ENCODE assay signal across 31 cellular contexts in genomic region chr1:30680429-30680828, GRCh38. TPM values are rescaled to one million over a fixed set of nuclear protein-coding genes. Genes with fewer than 3 reads are reported as not detected.
"Had no signal": no experiment of that assay in that cellular context is flagged by ENCODE, and none has a peak within 500 bp of the region (broad histone marks: within the 10 kb centered on the region; RNA-seq: fewer than 3 reads in every experiment).

No MANE protein-coding gene starts in this region.

- DNase-seq: activated CD4-positive, alpha-beta memory T cell treated with anti-CD3 and anti-CD28 coated beads, Interleukin-2, amount 10 ng/mL, durations not matched to agents 7 days and 5 days; activated CD4-positive, alpha-beta T cell treated with anti-CD3 and anti-CD28 coated beads, Interleukin-2, amount 10 ng/mL, durations not matched to agents 24 days and 14 days; activated CD8-positive, alpha-beta memory T cell treated with anti-CD3 and anti-CD28 coated beads, Interleukin-2, amount 50 U/mL, for 48 hours; activated T-cell treated with anti-CD3 and anti-CD28 coated beads, Interleukin-2, amount 50 U/mL, for 24 hours; anterior cingulate cortex; colonic mucosa; effector CD8-positive, alpha-beta T cell; glutamatergic neuron; islet precursor cell; lower lobe of right lung; mesenchymal stem cell; natural killer cell; stimulated activated CD4-positive, alpha-beta T cell treated with anti-CD3 and anti-CD28 coated beads, Interleukin-1b, Interleukin-23, amount 100 ng/mL, for 48 hours; stimulated activated CD4-positive, alpha-beta T cell treated with anti-CD3 and anti-CD28 coated beads, Interleukin-4, amount 100 ng/mL, for 4 hours; stimulated activated CD8-positive, alpha-beta memory T cell treated with anti-CD3 and anti-CD28 coated beads, Interleukin-4, amount 100 ng/mL, for 48 hours; substantia nigra; T-helper 9 cell had no signal

- H3K27ac ChIP-seq: colonic mucosa, hepatocyte, lower lobe of right lung, neural progenitor cell, right lobe of liver, skin epidermis, VCaP had no signal

- H3K4me1 ChIP-seq: colonic mucosa, neural progenitor cell had no signal

- ATAC-seq: activated CD4-positive, CD25-positive, alpha-beta regulatory T cell treated with anti-CD3 and anti-CD28 coated beads, Interleukin-2, amount 50 U/mL, for 24 hours; left colon; lower lobe of right lung; natural killer cell; right lobe of liver; stimulated activated memory B cell treated with anti-CD40 and anti-IgM and Interleukin-4, amounts not matched to agents 10 μg/mL and 1 μg/mL and 100 μg/mL, for 72 hours; stimulated activated naive CD8-positive, alpha-beta T cell treated with anti-CD3 and anti-CD28 coated beads, Interleukin-15, amount 100 ng/mL, for 72 hours had no signal

- H3K36me3 Mint-ChIP-seq: natural killer cell; neural progenitor cell; stimulated activated memory B cell treated with anti-CD40 and anti-IgM and Interleukin-4, amounts not matched to agents 10 μg/mL and 1 μg/mL and 100 μg/mL, for 72 hours; type B pancreatic cell had no signal

- H3K9me3 ChIP-seq: colonic mucosa, right lobe of liver had no signal

- H3K27me3 ChIP-seq: right lobe of liver had no signal

- H3K4me3 ChIP-seq: colonic mucosa, hepatocyte, lower lobe of right lung, neural progenitor cell, right lobe of liver, skin epidermis had no signal

- H3K4me1 Mint-ChIP-seq: activated CD4-positive, alpha-beta memory T cell treated with anti-CD3 and anti-CD28 coated beads, Interleukin-2, amount 10 ng/mL, durations not matched to agents 7 days and 5 days; activated CD4-positive, alpha-beta T cell treated with anti-CD3 and anti-CD28 coated beads, Interleukin-2, amount 10 ng/mL, durations not matched to agents 24 days and 14 days had no signal

- H3K9me3 Mint-ChIP-seq: activated CD4-positive, alpha-beta T cell treated with anti-CD3 and anti-CD28 coated beads, Interleukin-2, amount 10 ng/mL, durations not matched to agents 24 days and 14 days; activated naive CD4-positive, alpha-beta T cell treated with anti-CD3 and anti-CD28 coated beads, Interleukin-2, amount 50 U/mL, for 24 hours; activated T-cell treated with anti-CD3 and anti-CD28 coated beads, Interleukin-2, amount 50 U/mL, for 24 hours; natural killer cell had no signal

- H3K27ac Mint-ChIP-seq: activated CD4-positive, alpha-beta memory T cell treated with anti-CD3 and anti-CD28 coated beads, Interleukin-2, amount 10 ng/mL, durations not matched to agents 7 days and 5 days; activated CD4-positive, alpha-beta T cell treated with anti-CD3 and anti-CD28 coated beads, Interleukin-2, amount 10 ng/mL, durations not matched to agents 24 days and 14 days; activated naive CD4-positive, alpha-beta T cell treated with anti-CD3 and anti-CD28 coated beads, Interleukin-2, amount 50 U/mL, for 24 hours; activated T-cell treated with anti-CD3 and anti-CD28 coated beads, Interleukin-2, amount 50 U/mL, for 24 hours; natural killer cell; neural progenitor cell; stimulated activated memory B cell treated with anti-CD40 and anti-IgM and Interleukin-4, amounts not matched to agents 10 μg/mL and 1 μg/mL and 100 μg/mL, for 72 hours; stimulated activated naive CD8-positive, alpha-beta T cell treated with anti-CD3 and anti-CD28 coated beads, Interleukin-15, amount 100 ng/mL, for 72 hours; type B pancreatic cell had no signal

- H3K36me3 ChIP-seq: colonic mucosa, lower lobe of right lung, neural progenitor cell, right lobe of liver had no signal

- H3K4me3 Mint-ChIP-seq: activated CD4-positive, alpha-beta memory T cell treated with anti-CD3 and anti-CD28 coated beads, Interleukin-2, amount 10 ng/mL, durations not matched to agents 7 days and 5 days; activated CD4-positive, alpha-beta T cell treated with anti-CD3 and anti-CD28 coated beads, Interleukin-2, amount 10 ng/mL, durations not matched to agents 24 days and 14 days; activated naive CD4-positive, alpha-beta T cell treated with anti-CD3 and anti-CD28 coated beads, Interleukin-2, amount 50 U/mL, for 24 hours; activated T-cell treated with anti-CD3 and anti-CD28 coated beads, Interleukin-2, amount 50 U/mL, for 24 hours; natural killer cell; neural progenitor cell; stimulated activated memory B cell treated with anti-CD40 and anti-IgM and Interleukin-4, amounts not matched to agents 10 μg/mL and 1 μg/mL and 100 μg/mL, for 72 hours; stimulated activated naive CD8-positive, alpha-beta T cell treated with anti-CD3 and anti-CD28 coated beads, Interleukin-15, amount 100 ng/mL, for 72 hours; type B pancreatic cell had no signal

RNA-seq across cellular contexts. Expression of gene MATN1, which starts 43.0 kb away (rescaled TPM):
- total RNA-seq: activated CD4-positive, alpha-beta memory T cell treated with anti-CD3 and anti-CD28 coated beads, Interleukin-2, amount 10 ng/mL, durations not matched to agents 7 days and 5 days; bronchial epithelial cell; colonic mucosa; epithelial cell of proximal tubule; left colon; lower lobe of right lung; right lobe of liver; T-helper 1 cell treated with Interleukin-12 subunit alpha and Interleukin-12 subunit beta and Interleukin-4 antibody, amounts not matched to agents 30 ng/mL and 1 ng/mL, for 36 hours had no signal
